In the genomic region with DNA sequence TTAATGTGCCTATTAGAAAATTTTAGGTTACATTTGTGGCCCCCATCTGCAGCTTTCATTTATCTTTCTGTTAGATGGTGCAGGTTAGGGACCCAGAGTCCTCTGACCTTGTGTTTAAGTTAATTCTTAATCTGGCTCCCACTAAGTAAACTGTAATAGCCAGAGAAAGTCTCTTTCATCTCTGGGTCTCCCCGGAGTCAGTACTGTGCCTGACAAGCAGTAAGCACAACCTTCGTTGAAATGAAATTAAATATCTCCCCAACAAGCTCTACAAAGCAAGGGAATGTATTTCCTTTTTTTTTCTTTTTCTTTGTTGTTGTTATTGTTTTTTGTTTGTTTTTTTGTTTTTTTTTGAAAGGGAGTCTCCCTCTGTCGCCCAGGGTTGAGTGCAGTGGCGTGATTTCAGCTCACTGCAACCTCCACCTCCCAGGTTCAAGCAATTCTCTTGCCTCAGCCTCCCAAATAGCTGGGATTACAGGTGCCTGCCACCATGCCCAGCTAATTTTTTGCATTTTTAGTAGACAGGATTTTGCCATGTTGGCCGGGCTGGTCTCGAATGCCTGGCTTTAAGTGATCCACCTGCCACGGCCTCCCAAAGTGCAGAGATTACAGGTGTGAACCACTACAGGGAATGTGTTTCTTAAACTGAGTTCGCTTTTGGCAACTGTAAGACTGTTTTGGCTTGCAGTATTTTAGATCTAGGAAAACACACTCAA, we compare ENCODE assay signal across 11 cellular contexts.
DNase-seq lines count a peak whose midpoint lies in the region; ATAC-seq, FAIRE-seq and TF ChIP-seq lines count a peak whose summit lies in the region.
"Had no signal": no experiment of that assay in that cellular context is flagged by ENCODE, and none has a peak within 500 bp of the region (broad histone marks: within the 10 kb centered on the region; RNA-seq: fewer than 3 reads in every experiment).

No MANE protein-coding gene starts in this region.

- no peak overlapping the region for H4K91ac ChIP-seq in H1 (replicated peaks; ENCODE audit: insufficient read length, low read length)

- no peak overlapping the region for H2BK5ac ChIP-seq in H1 (ENCODE audit: low read depth, low read length)

- no peak for TF ChIP-seq EP300 in H1 (IDR thresholded peaks at IDR 0.05; ENCODE audit: borderline replicate concordance in 1 of 2, low read depth in 2 of 2, low read length in 2 of 2)

- H3K27ac ChIP-seq in BLaER1 (no peak overlapping the region), KMS-11 (peak overlapping the region; percentile 87), H1 (ENCODE audit: low read depth, low read length) (no peak overlapping the region)
- no peak overlapping the region for H3K27ac ChIP-seq in effector memory CD4-positive, alpha-beta T cell (ENCODE audit: insufficient read depth, low read length, poor library complexity, severe bottlenecking)

- CTCF ChIA-PET in H1 (lab: Charles Lee; ENCODE audit: partially characterized antibody): interaction anchor here (0.7 to 4.2 kb wide), 11 partner anchors 8 to 384 kb away, joined by 3 to 19 read pairs (median 3); no protein-coding TSS in a partner anchor

- DNase-seq in H1 (ENCODE audit: low read depth in 1 of 2, low spot score in 2 of 2) (no peak), osteocyte (ENCODE audit: extremely low spot score, unreplicated experiment) (no peak), NCI-H2171 treated with DMSO at 0.1 percent for 48 hours (lab: John Stamatoyannopoulos, UW) (no peak)
- DNase-seq in effector memory CD4-positive, alpha-beta T cell: no peak
- DNase-seq: CD8-positive, alpha-beta memory T cell; stimulated activated naive CD8-positive, alpha-beta T cell treated with anti-CD3 and anti-CD28 coated beads, Interleukin-15, amount 100 ng/mL, for 72 hours had no signal

- H4K8ac ChIP-seq in H1 (ENCODE audit: extremely low read depth, insufficient read depth, low read length): no peak overlapping the region

- no peaks in the 10 kb centered on the region for H3K79me1 ChIP-seq in H1 (ENCODE audit: low read depth, low read length)

- TF ChIP-seq CTCF in KMS-11 (conservative IDR thresholded peaks at IDR 0.05; ENCODE audit: low read depth, low read length): no peak
- TF ChIP-seq CTCF in H1 (IDR thresholded peaks at IDR 0.05; ENCODE audit: control extremely low read depth in 1 of 3, insufficient read depth in 1 of 3, low read depth in 1 of 3, low read length in 3 of 3): no peak
- TF ChIP-seq CTCF in osteocyte (IDR thresholded peaks at IDR 0.05): no peak

- POLR2A ChIA-PET in H1 (lab: Charles Lee; ENCODE audit: partially characterized antibody): interaction anchor here (1.0 to 2.0 kb wide), 5 partner anchors 11 to 178 kb away, joined by 3 to 8 read pairs (median 6); no protein-coding TSS in a partner anchor

- no peaks in the 10 kb centered on the region for H3K79me2 ChIP-seq in KMS-11 (ENCODE audit: insufficient read depth, low read depth)
- no peaks in the 10 kb centered on the region for H3K79me2 ChIP-seq in H1 (ENCODE audit: control insufficient read depth in 1 of 2, insufficient read depth in 2 of 2, low read length in 2 of 2)

- H3K4me3 ChIP-seq in BLaER1 (no peak overlapping the region), KMS-11 (IDR thresholded peaks at IDR 0.05; ENCODE audit: insufficient read depth, low read depth, low read length) (no peak overlapping the region), H1 (ENCODE audit: extremely low read depth in 1 of 4, insufficient read depth in 2 of 4, low read depth in 3 of 4, low read length in 4 of 4) (no peak overlapping the region)
- no peak overlapping the region for H3K4me3 ChIP-seq in effector memory CD4-positive, alpha-beta T cell (ENCODE audit: insufficient read depth, low read depth, low read length, poor library complexity, severe bottlenecking)

- H2AFZ ChIP-seq in KMS-11 (ENCODE audit: low read depth) (peak overlapping the region; percentile 91; the same call in 1 of the 2 replicates), H1 (ENCODE audit: low read length) (peak overlapping the region; percentile 0; the same call in 1 of the 2 replicates)

- no peak overlapping the region for H2AK5ac ChIP-seq in H1 (ENCODE audit: low read depth, low read length)

- no peak for TF ChIP-seq RAD21 in H1 (IDR thresholded peaks at IDR 0.05 in 1 of 2, conservative IDR thresholded peaks at IDR 0.05 in 1 of 2; ENCODE audit: low read depth in 2 of 2, low read length in 2 of 2)

- H3K4me1 ChIP-seq in BLaER1 (peaks cover 11% of the 10 kb centered on the region; the same call in 1 of the 2 replicates), KMS-11 (ENCODE audit: low read depth, poor library complexity, severe bottlenecking) (peaks cover 11% of the 10 kb centered on the region), H1 (replicated peaks in 1 of 4; ENCODE audit: control insufficient read depth in 3 of 4, insufficient read depth in 4 of 4, low read length in 3 of 4) (no peaks in the 10 kb centered on the region)
- peaks cover 3% of the 10 kb centered on the region for H3K4me1 ChIP-seq in effector memory CD4-positive, alpha-beta T cell (ENCODE audit: control insufficient read depth, insufficient read depth, low read length, poor library complexity, severe bottlenecking)

- no peak overlapping the region for H2BK12ac ChIP-seq in H1 (ENCODE audit: low read depth, low read length)

- 85% methylated on average over 8 of the region's 8 CpGs; no CpG with 5 or more reads in 1 of the 2 experiments for WGBS in H1 (ENCODE audit: extremely low coverage in 1 of 2, insufficient coverage in 1 of 2, insufficient read length in 1 of 2, insufficient replicate concordance in 2 of 2, low coverage in 1 of 2, low lambda C conversion rate in 2 of 2, missing lambda C conversion rate in 1 of 2), 2 experiments

- H4K20me1 ChIP-seq in BLaER1 (no peaks in the 10 kb centered on the region), KMS-11 (ENCODE audit: insufficient read depth) (no peaks in the 10 kb centered on the region), H1 (replicated peaks in 1 of 2; ENCODE audit: control insufficient read depth in 1 of 2, insufficient read depth in 2 of 2, low read length in 2 of 2) (no peaks in the 10 kb centered on the region)

- H3K18ac ChIP-seq in H1 (ENCODE audit: extremely low read depth, low read length): no peak overlapping the region

- no peak overlapping the region for H3K23ac ChIP-seq in H1 (ENCODE audit: insufficient read length)

- TF ChIP-seq POLR2A in H1 (IDR thresholded peaks at IDR 0.05; ENCODE audit: control extremely low read depth in 1 of 2, low read depth in 2 of 2, low read length in 2 of 2): no peak

- H3K36me3 Mint-ChIP-seq in osteocyte (ENCODE audit: unreplicated experiment): no peaks in the 10 kb centered on the region
- H3K36me3 Mint-ChIP-seq: activated naive CD4-positive, alpha-beta T cell treated with anti-CD3 and anti-CD28 coated beads, Interleukin-2, amount 50 U/mL, for 24 hours had no signal

- H3K27me3 ChIP-seq in BLaER1: no peaks in the 10 kb centered on the region
- H3K27me3 ChIP-seq in KMS-11 (ENCODE audit: insufficient read depth, low read depth): no peaks in the 10 kb centered on the region
- H3K27me3 ChIP-seq in H1 (replicated peaks in 1 of 4; ENCODE audit: control insufficient read depth in 3 of 4, extremely low read depth in 1 of 4, insufficient read depth in 3 of 4, low read length in 3 of 4): no peaks in the 10 kb centered on the region
- H3K27me3 ChIP-seq in effector memory CD4-positive, alpha-beta T cell (replicated peaks; ENCODE audit: control insufficient read depth, insufficient read depth, low read length, poor library complexity, severe bottlenecking): no peaks in the 10 kb centered on the region

- H3K14ac ChIP-seq in H1 (ENCODE audit: insufficient read length): no peak overlapping the region

- peak overlapping the region; percentile 25 for H3K4ac ChIP-seq in H1 (replicated peaks; ENCODE audit: insufficient read length, low read depth, low read length)

- H3K9me3 Mint-ChIP-seq in osteocyte (ENCODE audit: unreplicated experiment): no peaks in the 10 kb centered on the region
- H3K9me3 Mint-ChIP-seq: activated naive CD4-positive, alpha-beta T cell treated with anti-CD3 and anti-CD28 coated beads, Interleukin-2, amount 50 U/mL, for 24 hours; CD8-positive, alpha-beta memory T cell; stimulated activated naive CD8-positive, alpha-beta T cell treated with anti-CD3 and anti-CD28 coated beads, Interleukin-15, amount 100 ng/mL, for 72 hours had no signal

- H3K9ac ChIP-seq in BLaER1 (no peak overlapping the region), KMS-11 (peak overlapping the region; percentile 93), H1 (replicated peaks in 1 of 4; ENCODE audit: extremely low read depth in 1 of 4, low read depth in 3 of 4, low read length in 3 of 4) (no peak overlapping the region)

- no peak overlapping the region for H3K56ac ChIP-seq in H1 (replicated peaks; ENCODE audit: insufficient read length, low read depth, low read length)

- no peaks in the 10 kb centered on the region for H3K36me3 ChIP-seq in BLaER1
- H3K36me3 ChIP-seq in KMS-11 (ENCODE audit: insufficient read depth): no peaks in the 10 kb centered on the region
- H3K36me3 ChIP-seq in H1 (ENCODE audit: control insufficient read depth in 2 of 4, insufficient read depth in 4 of 4, low read length in 3 of 4): no peaks in the 10 kb centered on the region
- H3K36me3 ChIP-seq in effector memory CD4-positive, alpha-beta T cell (ENCODE audit: control insufficient read depth, insufficient read depth, low read length): no peaks in the 10 kb centered on the region

- no peak overlapping the region for H4K5ac ChIP-seq in H1 (ENCODE audit: insufficient read length, low read depth, low read length)

- FAIRE-seq in H1 (lab: Jason Lieb, UNC): no peak

- no peak overlapping the region for H3K4me3 Mint-ChIP-seq in osteocyte (ENCODE audit: unreplicated experiment)

- H3K9me3 ChIP-seq in BLaER1: no peaks in the 10 kb centered on the region
- no peaks in the 10 kb centered on the region for H3K9me3 ChIP-seq in H1 (ENCODE audit: insufficient read depth in 2 of 2, low read depth in 1 of 2, low read length in 1 of 2)
- H3K9me3 ChIP-seq in effector memory CD4-positive, alpha-beta T cell (ENCODE audit: control insufficient read depth, low read length): no peaks in the 10 kb centered on the region

- H2BK120ac ChIP-seq in H1 (replicated peaks; ENCODE audit: low read depth, low read length): no peak overlapping the region

- H2BK15ac ChIP-seq in H1 (ENCODE audit: low read length): no peak overlapping the region

- ATAC-seq in HG02798 (IDR thresholded peaks at IDR 0.05; ENCODE audit: poor library complexity, unreplicated experiment) (no peak), GM19463 (IDR thresholded peaks at IDR 0.05; ENCODE audit: unreplicated experiment) (no peak)

- no peak overlapping the region for H2BK20ac ChIP-seq in H1 (ENCODE audit: low read length)

- 0 out of 2 replicates have a peak, but pooled peaks cover 2% of the 10 kb centered on the region for H3K23me2 ChIP-seq in H1 (ENCODE audit: low read depth, low read length)

- H3K4me2 ChIP-seq in BLaER1 (peak overlapping the region; percentile 72; the same call in 1 of the 2 replicates), KMS-11 (peak overlapping the region; percentile 62), H1 (ENCODE audit: insufficient read depth in 1 of 2, low read depth in 2 of 2, low read length in 2 of 2) (peak overlapping the region in 1 of 2 experiments; percentile 4; a peak in 2 of 4 replicates)

- H3K4me1 Mint-ChIP-seq in osteocyte (ENCODE audit: unreplicated experiment): peaks cover 11% of the 10 kb centered on the region

- no peaks in the 10 kb centered on the region for H3K27me3 Mint-ChIP-seq in osteocyte (ENCODE audit: unreplicated experiment)
- H3K27me3 Mint-ChIP-seq: activated naive CD4-positive, alpha-beta T cell treated with anti-CD3 and anti-CD28 coated beads, Interleukin-2, amount 50 U/mL, for 24 hours; stimulated activated naive CD8-positive, alpha-beta T cell treated with anti-CD3 and anti-CD28 coated beads, Interleukin-15, amount 100 ng/mL, for 72 hours had no signal

- H3K27ac Mint-ChIP-seq in osteocyte (ENCODE audit: unreplicated experiment): peak overlapping the region; percentile 38
